14 cellular contexts compared by ENCODE assay signal in genomic region chr14:57559561-57559960, GRCh38.
"Had no signal": no experiment of that assay in that cellular context is flagged by ENCODE, and none has a peak within 500 bp of the region (broad histone marks: within the 10 kb centered on the region; RNA-seq: fewer than 3 reads in every experiment).

No MANE protein-coding gene starts in this region.

- H3K27ac ChIP-seq: ovary, stomach, thoracic aorta, WERI-Rb-1 had no signal

- DNase-seq: activated CD4-positive, alpha-beta T cell treated with anti-CD3 and anti-CD28 coated beads for 36 hours; activated CD8-positive, alpha-beta memory T cell treated with anti-CD3 and anti-CD28 coated beads, Interleukin-2, amount 50 U/mL, for 48 hours; activated CD8-positive, alpha-beta T cell treated with anti-CD3 and anti-CD28 coated beads, Interleukin-2, amount 10 ng/mL, durations not matched to agents 7 days and 5 days; activated naive CD4-positive, alpha-beta T cell; caudate nucleus; cortex of kidney; immature natural killer cell; mammary epithelial cell; ovary; stimulated activated CD4-positive, alpha-beta T cell treated with anti-CD3 and anti-CD28 coated beads, Interleukin-4, amount 100 ng/mL, for 4 hours; stomach; T-helper 1 cell; WERI-Rb-1 had no signal

- H3K4me3 ChIP-seq: ovary, stomach, thoracic aorta had no signal

- H3K4me1 ChIP-seq: stomach had no signal

- H3K36me3 ChIP-seq: ovary, stomach, thoracic aorta, WERI-Rb-1 had no signal

- H3K9me3 ChIP-seq: ovary, thoracic aorta had no signal

- H3K27me3 ChIP-seq: ovary, stomach had no signal
